In genomic region chr3:78204977-78205376, GRCh38 we compare ENCODE assay signal across 9 cellular contexts.
DNase-seq lines count a peak whose midpoint lies in the region; ATAC-seq lines count a peak whose summit lies in the region.
"Had no signal": no experiment of that assay in that cellular context is flagged by ENCODE, and none has a peak within 500 bp of the region (broad histone marks: within the 10 kb centered on the region; RNA-seq: fewer than 3 reads in every experiment).

No MANE protein-coding gene starts in this region.

- no peaks in the 10 kb centered on the region for H3K4me1 ChIP-seq in adipocyte (ENCODE audit: control insufficient read depth, insufficient read depth, low read length)

- no peak for ATAC-seq in HG02884 (IDR thresholded peaks at IDR 0.05; ENCODE audit: unreplicated experiment)
- no peak for ATAC-seq in GM21526 (IDR thresholded peaks at IDR 0.05; ENCODE audit: low FRiP score, unreplicated experiment)
- no peak for ATAC-seq in HG03439 (IDR thresholded peaks at IDR 0.05; ENCODE audit: unreplicated experiment)

- DNase-seq in AG20443 (ENCODE audit: low spot score) (peak; percentile 26), HT-29 (ENCODE audit: low spot score) (peak; percentile 2), adipocyte (ENCODE audit: low read depth) (peak; percentile 83), kidney tubule cell (ENCODE audit: low spot score) (peak; percentile 65), NCI-H1417 treated with DMSO at 0.1 percent for 48 hours (lab: John Stamatoyannopoulos, UW) (no peak)
- DNase-seq: activated B cell treated with CpG ODN at 0.5 μM for 24 hours had no signal

- no peaks in the 10 kb centered on the region for H3K27me3 ChIP-seq in adipocyte (replicated peaks; ENCODE audit: control insufficient read depth, insufficient read depth, low read length)

- peak overlapping the region; percentile 20 for H3K4me3 ChIP-seq in adipocyte (ENCODE audit: low read length)

- no peak overlapping the region for H3K9ac ChIP-seq in adipocyte (ENCODE audit: low read length)

- no peaks in the 10 kb centered on the region for H3K36me3 ChIP-seq in adipocyte (ENCODE audit: control insufficient read depth, insufficient read depth, low read length, severe bottlenecking)

- H3K9me3 ChIP-seq in adipocyte (ENCODE audit: control insufficient read depth, low read length): no peaks in the 10 kb centered on the region
